Comparison of ENCODE assay signal across 17 cellular contexts in the genomic region with DNA sequence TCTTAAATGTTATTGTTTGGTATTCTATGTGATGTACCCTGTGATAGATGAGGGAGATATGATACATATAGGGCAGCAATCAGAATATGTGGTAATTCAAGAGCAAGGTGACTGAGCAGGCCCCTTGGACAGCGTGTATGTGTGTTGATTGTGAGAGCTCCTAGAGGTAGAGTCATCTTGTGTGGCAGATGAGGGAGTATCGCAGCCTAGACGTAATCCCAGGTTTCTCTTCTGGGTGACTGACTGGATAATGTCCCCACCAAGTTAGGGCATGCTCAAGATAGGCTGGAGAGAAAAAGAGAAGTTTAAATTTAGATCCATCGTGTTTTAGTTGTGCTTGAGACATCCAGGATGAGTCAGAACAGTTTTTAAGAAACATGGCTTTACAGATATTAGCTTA.
"Had no signal": no experiment of that assay in that cellular context is flagged by ENCODE, and none has a peak within 500 bp of the region (broad histone marks: within the 10 kb centered on the region; RNA-seq: fewer than 3 reads in every experiment).

No MANE protein-coding gene starts in this region.

- ATAC-seq: activated T-cell treated with anti-CD3 and anti-CD28 coated beads, Interleukin-2, amount 50 U/mL, for 72 hours; esophagus mucosa; lower lobe of right lung; natural killer cell treated with Interleukin-12 subunit alpha and Interleukin-12 subunit beta and Interleukin-15 and Interleukin-18, amount 100 ng/mL, for 72 hours; stimulated activated naive B cell treated with anti-CD40 and anti-IgM and Interleukin-4, amounts not matched to agents 10 μg/mL and 1 μg/mL and 100 μg/mL, for 72 hours had no signal

- H3K36me3 ChIP-seq: lower lobe of right lung, neutrophil, thyroid gland had no signal

- H3K27me3 ChIP-seq: ascending aorta, neutrophil, thyroid gland had no signal

- DNase-seq: activated CD4-positive, alpha-beta T cell treated with anti-CD3 and anti-CD28 coated beads, Interleukin-2, amount 50 U/mL, for 1 hour; activated CD4-positive, CD25-positive, alpha-beta regulatory T cell treated with anti-CD3 and anti-CD28 coated beads, Interleukin-2, amount 50 U/mL, for 72 hours; activated CD8-positive, alpha-beta memory T cell treated with anti-CD3 and anti-CD28 coated beads for 24 hours; activated CD8-positive, alpha-beta memory T cell treated with anti-CD3 and anti-CD28 coated beads, Interleukin-2, amount 50 U/mL, for 48 hours; activated effector memory CD4-positive, alpha-beta T cell treated with anti-CD3 and anti-CD28 coated beads, Interleukin-2, amount 50 U/mL, for 16 hours; activated naive CD4-positive, alpha-beta T cell treated with anti-CD3 and anti-CD28 coated beads, Interleukin-2, amount 50 U/mL, for 16 hours; activated T-cell treated with anti-CD3 and anti-CD28 coated beads, Interleukin-2, amount 50 U/mL, for 72 hours; effector CD4-positive, alpha-beta T cell; lower lobe of right lung; stimulated activated naive B cell treated with anti-CD40 and anti-IgM and Interleukin-4, amounts not matched to agents 10 μg/mL and 1 μg/mL and 100 μg/mL, for 72 hours; thyroid gland had no signal

- H3K9me3 ChIP-seq: ascending aorta, lower lobe of right lung, neutrophil, thyroid gland had no signal

- H3K27ac ChIP-seq: ascending aorta, lower lobe of right lung, neutrophil, parathyroid adenoma, thyroid gland, VCaP had no signal

- H3K4me1 ChIP-seq: ascending aorta, lower lobe of right lung, parathyroid adenoma, thyroid gland had no signal

- H3K4me3 ChIP-seq: ascending aorta, lower lobe of right lung, thyroid gland had no signal
